1 cellular context compared by ENCODE assay signal in the genomic region with DNA sequence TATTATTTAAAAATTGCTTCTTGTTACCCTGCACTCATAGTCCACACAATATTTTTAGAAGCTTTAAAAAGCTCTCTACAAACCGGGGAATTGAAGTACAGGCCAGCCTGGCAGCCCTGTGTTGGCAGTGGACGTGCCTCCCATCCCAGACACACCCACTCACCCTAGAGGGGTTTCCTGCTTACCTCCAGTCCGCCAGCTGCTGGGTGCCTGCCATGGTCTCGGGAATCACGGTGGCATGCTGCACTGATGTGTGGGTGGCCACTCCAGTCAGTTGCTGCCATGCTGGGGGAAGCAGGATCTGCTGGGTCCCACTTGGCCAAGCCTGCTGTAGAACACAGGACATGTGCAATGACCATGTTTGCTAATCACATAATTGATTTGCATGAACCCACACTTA.
TF ChIP-seq lines count a peak whose summit lies in the region.

No MANE protein-coding gene starts in this region.

TF ChIP-seq in HEK293, 187 proteins besides CTCF, POLR2A, EP300 and RAD21:
- TF ChIP-seq ZFHX2 (tag by site-specific recombination; conservative IDR thresholded peaks at IDR 0.05) (peak; percentile 60), YY2 (tag by site-specific recombination; IDR thresholded peaks at IDR 0.05) (no peak), ZBTB8A (tag by site-specific recombination; IDR thresholded peaks at IDR 0.05) (no peak), HOXC10 (CRISPR knock-in tag; IDR thresholded peaks at IDR 0.05) (no peak), ZNF510 (tag by site-specific recombination; IDR thresholded peaks at IDR 0.05; ENCODE audit: insufficient replicate concordance) (no peak)
